2 cellular contexts compared by ENCODE assay signal in the genomic region with DNA sequence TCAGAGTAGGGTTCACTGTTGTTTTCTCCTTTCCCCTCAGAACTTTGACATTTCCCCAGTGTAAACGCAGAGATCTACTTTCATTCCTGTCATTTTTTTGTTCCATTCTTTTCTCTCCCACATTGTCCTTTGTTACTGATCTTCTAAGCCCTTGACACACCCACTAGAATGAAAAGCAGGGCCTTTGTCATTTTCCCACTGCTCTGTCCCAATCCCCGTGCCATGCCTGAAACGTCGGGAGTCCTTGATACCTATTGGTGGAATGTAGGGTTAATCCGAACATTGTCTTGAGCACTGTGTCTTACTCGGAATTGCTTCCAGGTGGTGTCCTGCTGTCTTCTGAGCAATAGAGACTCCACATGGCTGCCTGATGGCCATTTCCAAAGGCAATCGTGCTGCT.
TF ChIP-seq lines count a peak whose summit lies in the region.

No MANE protein-coding gene starts in this region.

TF ChIP-seq in GM23338, 12 proteins besides CTCF, POLR2A, EP300 and RAD21:
- TF ChIP-seq REST (IDR thresholded peaks at IDR 0.05; ENCODE audit: unreplicated experiment) (no peak), ZNF331 (CRISPR knock-in tag; IDR thresholded peaks at IDR 0.05; ENCODE audit: low read depth) (no peak)
TF ChIP-seq in GM23338: peak in this region for 0.

TF ChIP-seq in WTC11, 78 proteins besides CTCF, POLR2A, EP300 and RAD21:
- TF ChIP-seq, protein P1, sequence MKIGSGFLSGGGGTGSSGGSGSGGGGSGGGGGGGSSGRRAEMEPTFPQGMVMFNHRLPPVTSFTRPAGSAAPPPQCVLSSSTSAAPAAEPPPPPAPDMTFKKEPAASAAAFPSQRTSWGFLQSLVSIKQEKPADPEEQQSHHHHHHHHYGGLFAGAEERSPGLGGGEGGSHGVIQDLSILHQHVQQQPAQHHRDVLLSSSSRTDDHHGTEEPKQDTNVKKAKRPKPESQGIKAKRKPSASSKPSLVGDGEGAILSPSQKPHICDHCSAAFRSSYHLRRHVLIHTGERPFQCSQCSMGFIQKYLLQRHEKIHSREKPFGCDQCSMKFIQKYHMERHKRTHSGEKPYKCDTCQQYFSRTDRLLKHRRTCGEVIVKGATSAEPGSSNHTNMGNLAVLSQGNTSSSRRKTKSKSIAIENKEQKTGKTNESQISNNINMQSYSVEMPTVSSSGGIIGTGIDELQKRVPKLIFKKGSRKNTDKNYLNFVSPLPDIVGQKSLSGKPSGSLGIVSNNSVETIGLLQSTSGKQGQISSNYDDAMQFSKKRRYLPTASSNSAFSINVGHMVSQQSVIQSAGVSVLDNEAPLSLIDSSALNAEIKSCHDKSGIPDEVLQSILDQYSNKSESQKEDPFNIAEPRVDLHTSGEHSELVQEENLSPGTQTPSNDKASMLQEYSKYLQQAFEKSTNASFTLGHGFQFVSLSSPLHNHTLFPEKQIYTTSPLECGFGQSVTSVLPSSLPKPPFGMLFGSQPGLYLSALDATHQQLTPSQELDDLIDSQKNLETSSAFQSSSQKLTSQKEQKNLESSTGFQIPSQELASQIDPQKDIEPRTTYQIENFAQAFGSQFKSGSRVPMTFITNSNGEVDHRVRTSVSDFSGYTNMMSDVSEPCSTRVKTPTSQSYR (CRISPR knock-in tag; IDR thresholded peaks at IDR 0.05), result no peak
- TF ChIP-seq NR3C1 (CRISPR knock-in tag; conservative IDR thresholded peaks at IDR 0.05; ENCODE audit: low read depth) (no peak), GRHL2 (CRISPR knock-in tag; IDR thresholded peaks at IDR 0.05; ENCODE audit: insufficient replicate concordance, severe bottlenecking) (no peak), JAZF1 (CRISPR knock-in tag; IDR thresholded peaks at IDR 0.05) (no peak), FOXP1 (CRISPR knock-in tag; IDR thresholded peaks at IDR 0.05; ENCODE audit: borderline replicate concordance) (no peak), ESRRA (CRISPR knock-in tag; IDR thresholded peaks at IDR 0.05; ENCODE audit: borderline replicate concordance) (no peak), EMX1 (CRISPR knock-in tag; IDR thresholded peaks at IDR 0.05) (no peak), NR1H2 (CRISPR knock-in tag; IDR thresholded peaks at IDR 0.05) (no peak), CREM (CRISPR knock-in tag; IDR thresholded peaks at IDR 0.05) (no peak)
TF ChIP-seq in WTC11: peak in this region for 0.
